ENCODE assay signal across 1 cellular context in genomic region chr13:40680659-40681323, GRCh38.
TF ChIP-seq lines count a peak whose summit lies in the region.

No MANE protein-coding gene starts in this region.

TF ChIP-seq in endothelial cell of umbilical vein, 7 proteins besides CTCF, POLR2A, EP300 and RAD21:
- TF ChIP-seq JUN (IDR thresholded peaks at IDR 0.05; ENCODE audit: borderline replicate concordance, insufficient read depth, insufficient read length, low read depth) = no peak
- no peak for TF ChIP-seq EZH2 (IDR thresholded peaks at IDR 0.05; ENCODE audit: borderline replicate concordance, low read depth, low read length, severe bottlenecking)
- no peak for TF ChIP-seq MAX (IDR thresholded peaks at IDR 0.05; ENCODE audit: insufficient read depth, insufficient read length)
- no peak for TF ChIP-seq FOS (IDR thresholded peaks at IDR 0.05; ENCODE audit: borderline replicate concordance, insufficient read depth, low read length)
- no peak for TF ChIP-seq POLR2AphosphoS5 (IDR thresholded peaks at IDR 0.05; ENCODE audit: insufficient read depth, low read depth, low read length)
- TF ChIP-seq MYC (IDR thresholded peaks at IDR 0.05; ENCODE audit: low read depth, low read length) = no peak
- TF ChIP-seq GATA2 (IDR thresholded peaks at IDR 0.05; ENCODE audit: insufficient read depth, insufficient read length, low read depth, low read length) = no peak
